In the genomic region with DNA sequence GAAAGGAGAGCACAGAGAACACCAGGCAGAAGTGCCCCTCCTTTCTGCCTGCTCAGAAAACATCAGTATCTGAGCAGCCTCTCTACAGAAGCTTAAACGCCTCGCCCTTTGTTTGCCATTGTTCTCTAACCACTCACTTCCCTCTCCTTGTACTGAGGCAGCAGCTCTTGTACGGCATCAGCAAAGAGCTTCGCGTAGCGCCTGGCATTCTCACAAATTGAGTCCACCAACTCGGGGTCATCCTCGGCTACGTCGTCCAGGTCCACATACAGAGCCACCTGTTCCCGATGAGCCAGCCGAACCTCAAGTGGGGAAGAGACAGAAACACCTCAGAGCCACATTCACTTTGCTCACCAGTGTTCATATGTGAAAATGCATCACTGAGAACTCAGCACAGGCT, we compare ENCODE assay signal across 7 cellular contexts. TPM values are rescaled to one million over a fixed set of nuclear protein-coding genes. Genes with fewer than 3 reads are reported as not detected.
DNase-seq lines count a peak whose midpoint lies in the region; ATAC-seq and TF ChIP-seq lines count a peak whose summit lies in the region.

No MANE protein-coding gene starts in this region.

- POLR2A ChIA-PET in HEK293 (lab: Yijun Ruan, JAX): interaction anchor here (4.4 kb wide), 1 partner anchor 10 kb away, joined by 115 read pairs; the partner anchor contains the start of gene COPS6

- peaks cover 59 to 68% of the 10 kb centered on the region in 2 experiments for H3K36me3 ChIP-seq in HEK293 (ENCODE audit: control insufficient read depth in 2 of 2, insufficient read depth in 1 of 2, low read length in 2 of 2)

- no peaks in the 10 kb centered on the region for H3K9me3 ChIP-seq in HEK293 (ENCODE audit: control insufficient read depth, insufficient read depth, low read depth, low read length)

- TF ChIP-seq CTCF in HEK293 (tag by site-specific recombination; IDR thresholded peaks at IDR 0.05): no peak
- no peak for TF ChIP-seq CTCF in VCaP (conservative IDR thresholded peaks at IDR 0.05)
- TF ChIP-seq CTCF in fibroblast of the aortic adventitia (IDR thresholded peaks at IDR 0.05; ENCODE audit: insufficient read depth, low read length): no peak

- no peaks in the 10 kb centered on the region for H3K4me1 ChIP-seq in HEK293 (ENCODE audit: control insufficient read depth, insufficient read depth, low read length)

- CTCF ChIA-PET in HEK293 (lab: Yijun Ruan, JAX): no interaction called here

- DNase-seq in fibroblast of the aortic adventitia (ENCODE audit: low read depth) (no peak), amygdala (lab: John Stamatoyannopoulos, UW) (no peak), Ammon's horn (ENCODE audit: low spot score) (no peak)

- ATAC-seq in HG03439 (IDR thresholded peaks at IDR 0.05; ENCODE audit: unreplicated experiment): no peak

- peak overlapping the region; percentile 99; the same call in 1 of the 2 replicates for H3K27ac ChIP-seq in HEK293 (ENCODE audit: extremely low read depth, low read depth, low read length)
- H3K27ac ChIP-seq in VCaP: peak overlapping the region; percentile 92
- peak overlapping the region in 18 of 21 experiments; percentile 79 to 97 (median 94) for H3K27ac ChIP-seq in skin epidermis

- H3K4me3 ChIP-seq in HEK293 (ENCODE audit: low read depth, low read length) (peak overlapping the region; percentile 95), fibroblast of the aortic adventitia (ENCODE audit: low read depth, low read length) (peak overlapping the region; percentile 73), skin epidermis (peak overlapping the region; percentile 46 to 98 (median 85))

TF ChIP-seq in HEK293, 187 proteins besides CTCF, POLR2A, EP300 and RAD21:
- TF ChIP-seq ZNF530 (tag by site-specific recombination; IDR thresholded peaks at IDR 0.05; ENCODE audit: low read depth): no peak
- no peak for TF ChIP-seq ZNF654 (tag by site-specific recombination; IDR thresholded peaks at IDR 0.05; ENCODE audit: low read depth)

RNA-seq across cellular contexts. Expression of gene MCM7, which starts 1.7 kb away (rescaled TPM):
- 13.1 and 97.7 TPM in 2 replicates for total RNA-seq in fibroblast of the aortic adventitia (ENCODE audit: low replicate concordance)

RNA-seq across cellular contexts. Expression of gene AP4M1, which starts 2.0 kb away (rescaled TPM):
- 17.6 and 18.2 TPM in 2 replicates for total RNA-seq in fibroblast of the aortic adventitia (ENCODE audit: low replicate concordance)

RNA-seq across cellular contexts. Expression of gene COPS6, which starts 10.7 kb away (rescaled TPM):
- 27.1 and 83.7 TPM in 2 replicates for total RNA-seq in fibroblast of the aortic adventitia (ENCODE audit: low replicate concordance)

RNA-seq across cellular contexts. Expression of gene ZNF3, which starts 17.9 kb away (rescaled TPM):
- total RNA-seq in fibroblast of the aortic adventitia (ENCODE audit: low replicate concordance): 24.3 and 71.3 TPM in 2 replicates

RNA-seq across cellular contexts. Expression of gene TAF6, which starts 19.7 kb away (rescaled TPM):
- total RNA-seq in fibroblast of the aortic adventitia (ENCODE audit: low replicate concordance): 38.6 and 42.7 TPM in 2 replicates
